In the genomic region with DNA sequence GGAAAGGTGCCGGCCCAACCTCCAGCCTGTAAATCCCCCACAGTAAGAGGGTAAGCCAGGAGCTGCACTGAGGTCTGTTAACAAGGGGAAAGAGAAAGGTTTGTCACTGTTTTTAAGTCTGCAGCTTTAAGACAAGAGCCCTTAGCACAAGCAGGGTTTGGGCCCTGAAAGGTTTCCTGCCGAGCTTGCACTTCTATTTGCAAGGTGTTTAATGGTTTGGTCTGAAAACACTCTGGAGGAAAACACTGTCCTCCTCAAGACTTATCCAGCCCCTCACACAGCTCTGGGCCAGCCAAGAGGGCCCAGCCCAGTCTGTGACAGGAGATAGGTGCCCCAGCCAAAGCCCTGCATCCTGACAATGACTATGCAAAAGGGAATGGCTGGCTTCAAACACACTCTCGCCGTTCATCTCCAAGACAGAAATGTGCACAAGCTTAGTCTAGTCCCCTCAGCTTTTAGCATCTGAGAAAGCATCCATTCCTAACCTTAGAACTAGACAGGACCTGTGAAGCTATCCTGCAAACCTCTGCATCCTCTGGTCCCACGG, we compare ENCODE assay signal across 28 cellular contexts. TPM values are rescaled to one million over a fixed set of nuclear protein-coding genes. Genes with fewer than 3 reads are reported as not detected.
"Had no signal": no experiment of that assay in that cellular context is flagged by ENCODE, and none has a peak within 500 bp of the region (broad histone marks: within the 10 kb centered on the region; RNA-seq: fewer than 3 reads in every experiment).

No MANE protein-coding gene starts in this region.

- ATAC-seq: esophagus mucosa, heart left ventricle, left colon had no signal

- DNase-seq: activated CD4-positive, alpha-beta memory T cell treated with anti-CD3 and anti-CD28 coated beads for 36 hours; activated CD4-positive, alpha-beta T cell treated with anti-CD3 and anti-CD28 coated beads, Interleukin-2, amount 10 ng/mL, durations not matched to agents 24 days and 14 days; activated CD4-positive, CD25-positive, alpha-beta regulatory T cell treated with anti-CD3 and anti-CD28 coated beads, Interleukin-2, amount 50 U/mL, for 72 hours; activated CD8-positive, alpha-beta memory T cell treated with anti-CD3 and anti-CD28 coated beads, Interleukin-2, amount 50 U/mL, for 48 hours; activated gamma-delta T cell; activated naive CD4-positive, alpha-beta T cell treated with anti-CD3 and anti-CD28 coated beads, Interleukin-2, amount 10 ng/mL, durations not matched to agents 7 days and 5 days; activated naive CD8-positive, alpha-beta T cell treated with anti-CD3 and anti-CD28 coated beads, Interleukin-2, amount 10 ng/mL, durations not matched to agents 7 days and 5 days; activated T-cell treated with anti-CD3 and anti-CD28 coated beads, Interleukin-2, amount 50 U/mL, for 24 hours; caudate nucleus; foreskin fibroblast; heart left ventricle; hypothalamus; immature natural killer cell; kidney; left colon; mammary epithelial cell; spleen; stimulated activated naive CD4-positive, alpha-beta T cell; transverse colon had no signal

- H3K4me3 ChIP-seq: heart left ventricle, spleen, suprapubic skin, transverse colon had no signal

- H3K36me3 ChIP-seq: transverse colon had no signal

- H3K27me3 ChIP-seq: heart left ventricle, spleen, suprapubic skin, transverse colon had no signal

- H3K27ac ChIP-seq: heart left ventricle, spleen, suprapubic skin, transverse colon had no signal

- H3K9me3 ChIP-seq: heart left ventricle, spleen, suprapubic skin, transverse colon had no signal

RNA-seq across cellular contexts. Expression of gene HBZ, which starts 47.5 kb away (rescaled TPM):
- total RNA-seq: activated CD4-positive, alpha-beta memory T cell treated with anti-CD3 and anti-CD28 coated beads for 36 hours; activated CD4-positive, alpha-beta T cell treated with anti-CD3 and anti-CD28 coated beads, Interleukin-2, amount 10 ng/mL, durations not matched to agents 24 days and 14 days; activated naive CD8-positive, alpha-beta T cell treated with anti-CD3 and anti-CD28 coated beads, Interleukin-2, amount 10 ng/mL, durations not matched to agents 7 days and 5 days; astrocyte; chondrocyte; endothelial cell of umbilical vein; esophagus mucosa; heart left ventricle; kidney; left colon; mammary epithelial cell; osteoblast; posterior vena cava; renal cortical epithelial cell; suprapubic skin; transverse colon had no signal
- polyA plus RNA-seq: endothelial cell of umbilical vein, heart left ventricle, immature natural killer cell, liver, mammary epithelial cell had no signal
